In genomic region chr6:2432258-2432657, GRCh38 we compare ENCODE assay signal across 14 cellular contexts.
DNase-seq lines count a peak whose midpoint lies in the region; ATAC-seq and TF ChIP-seq lines count a peak whose summit lies in the region.
"Had no signal": no experiment of that assay in that cellular context is flagged by ENCODE, and none has a peak within 500 bp of the region (broad histone marks: within the 10 kb centered on the region; RNA-seq: fewer than 3 reads in every experiment).

No MANE protein-coding gene starts in this region.

- H3K27me3 ChIP-seq in breast epithelium, result no peaks in the 10 kb centered on the region
- no peaks in the 10 kb centered on the region for H3K27me3 ChIP-seq in CD4-positive, alpha-beta memory T cell (ENCODE audit: insufficient read depth, low read length)

- H3K27ac Mint-ChIP-seq in MCF 10A (ENCODE audit: low read depth, unreplicated experiment), result no peak overlapping the region
- H3K27ac Mint-ChIP-seq in CD4-positive, alpha-beta memory T cell, result peak overlapping the region in 1 of 7 donors; percentile 49
- H3K27ac Mint-ChIP-seq in activated T-helper 2 cell treated with anti-CD3 and anti-CD28 coated beads, Interferon-gamma antibody, Interleukin-2, Interleukin-4, amounts not matched to agents 10 μg/mL and 5 μg/mL and 100 μg/mL, durations not matched to agents 14 hours and 24 hours and 36 hours, result no peak overlapping the region
- H3K27ac Mint-ChIP-seq in naive thymus-derived CD8-positive, alpha-beta T cell, result no peak overlapping the region
- H3K27ac Mint-ChIP-seq: activated naive CD4-positive, alpha-beta T cell treated with anti-CD3 and anti-CD28 coated beads for 36 hours; GM23338; natural killer cell treated with Interleukin-12 subunit alpha and Interleukin-12 subunit beta and Interleukin-15 and Interleukin-18, amount 100 ng/mL, for 72 hours had no signal

- H3K27ac ChIP-seq in breast epithelium, result no peak overlapping the region
- no peak overlapping the region for H3K27ac ChIP-seq in CD4-positive, alpha-beta memory T cell (ENCODE audit: low read depth, low read length)

- no peaks in the 10 kb centered on the region for H3K4me1 ChIP-seq in breast epithelium
- H3K4me1 ChIP-seq in CD4-positive, alpha-beta memory T cell (ENCODE audit: insufficient read depth, low read length), result no peaks in the 10 kb centered on the region

- H3K4me3 ChIP-seq in breast epithelium, result no peak overlapping the region
- no peak overlapping the region for H3K4me3 ChIP-seq in CD4-positive, alpha-beta memory T cell (ENCODE audit: low read length in 2 of 2)
- H3K4me3 ChIP-seq: GM23338 had no signal

- peak; percentile 57 for DNase-seq in MCF 10A (ENCODE audit: unreplicated experiment)
- no peak for DNase-seq in breast epithelium (ENCODE audit: low spot score in 2 of 2)
- DNase-seq in amniotic epithelial cell (ENCODE audit: low read depth), result peak; percentile 34
- DNase-seq in glomerular visceral epithelial cell (ENCODE audit: extremely low spot score), result peak; percentile 89
- no peak for DNase-seq in CD4-positive, alpha-beta memory T cell
- no peak for DNase-seq in activated T-helper 2 cell treated with anti-CD3 and anti-CD28 coated beads, Interferon-gamma antibody, Interleukin-2, Interleukin-4, amounts not matched to agents 10 μg/mL and 5 μg/mL and 100 μg/mL, durations not matched to agents 14 hours and 24 hours and 36 hours (ENCODE audit: low spot score)
- no peak for DNase-seq in naive thymus-derived CD8-positive, alpha-beta T cell
- DNase-seq in NCI-H1694 treated with DMSO at 0.1 percent for 48 hours (lab: John Stamatoyannopoulos, UW), result no peak
- DNase-seq: activated CD4-positive, alpha-beta T cell treated with anti-CD3 and anti-CD28 coated beads for 48 hours; activated naive CD4-positive, alpha-beta T cell treated with anti-CD3 and anti-CD28 coated beads for 36 hours; NCI-H510A; stimulated activated CD4-positive, alpha-beta T cell treated with anti-CD3 and anti-CD28 coated beads, Interleukin-15, amount 100 ng/mL, for 24 hours had no signal

- TF ChIP-seq CTCF in MCF 10A (IDR thresholded peaks at IDR 0.05; ENCODE audit: unreplicated experiment) (no peak), breast epithelium (IDR thresholded peaks at IDR 0.05) (no peak)

- ATAC-seq in naive thymus-derived CD8-positive, alpha-beta T cell, result no peak
- ATAC-seq: GM23338; natural killer cell treated with Interleukin-12 subunit alpha and Interleukin-12 subunit beta and Interleukin-15 and Interleukin-18, amount 100 ng/mL, for 72 hours had no signal

- H3K4me1 Mint-ChIP-seq in MCF 10A (ENCODE audit: insufficient read depth, unreplicated experiment), result peaks cover 13% of the 10 kb centered on the region
- H3K4me1 Mint-ChIP-seq in CD4-positive, alpha-beta memory T cell, result no peaks in the 10 kb centered on the region
- H3K4me1 Mint-ChIP-seq in activated T-helper 2 cell treated with anti-CD3 and anti-CD28 coated beads, Interferon-gamma antibody, Interleukin-2, Interleukin-4, amounts not matched to agents 10 μg/mL and 5 μg/mL and 100 μg/mL, durations not matched to agents 14 hours and 24 hours and 36 hours (ENCODE audit: low read depth), result no peaks in the 10 kb centered on the region
- H3K4me1 Mint-ChIP-seq in naive thymus-derived CD8-positive, alpha-beta T cell, result no peaks in the 10 kb centered on the region
- H3K4me1 Mint-ChIP-seq: GM23338 had no signal

- POLR2A ChIA-PET in MCF 10A (lab: Yijun Ruan, JAX), result no interaction called here
- POLR2A ChIA-PET in CD4-positive, alpha-beta memory T cell (lab: Charles Lee; ENCODE audit: partially characterized antibody), result no interaction called here
- POLR2A ChIA-PET in naive thymus-derived CD8-positive, alpha-beta T cell (lab: Charles Lee), result no interaction called here

- H3K4me3 Mint-ChIP-seq in MCF 10A (ENCODE audit: unreplicated experiment), result no peak overlapping the region
- no peak overlapping the region for H3K4me3 Mint-ChIP-seq in CD4-positive, alpha-beta memory T cell
- H3K4me3 Mint-ChIP-seq in activated T-helper 2 cell treated with anti-CD3 and anti-CD28 coated beads, Interferon-gamma antibody, Interleukin-2, Interleukin-4, amounts not matched to agents 10 μg/mL and 5 μg/mL and 100 μg/mL, durations not matched to agents 14 hours and 24 hours and 36 hours (ENCODE audit: low read depth), result no peak overlapping the region
- no peak overlapping the region for H3K4me3 Mint-ChIP-seq in naive thymus-derived CD8-positive, alpha-beta T cell
- H3K4me3 Mint-ChIP-seq: activated naive CD4-positive, alpha-beta T cell treated with anti-CD3 and anti-CD28 coated beads for 36 hours; GM23338; natural killer cell treated with Interleukin-12 subunit alpha and Interleukin-12 subunit beta and Interleukin-15 and Interleukin-18, amount 100 ng/mL, for 72 hours had no signal

- H3K36me3 Mint-ChIP-seq in MCF 10A (ENCODE audit: insufficient read depth, unreplicated experiment), result no peaks in the 10 kb centered on the region
- no peaks in the 10 kb centered on the region for H3K36me3 Mint-ChIP-seq in CD4-positive, alpha-beta memory T cell
- H3K36me3 Mint-ChIP-seq in activated T-helper 2 cell treated with anti-CD3 and anti-CD28 coated beads, Interferon-gamma antibody, Interleukin-2, Interleukin-4, amounts not matched to agents 10 μg/mL and 5 μg/mL and 100 μg/mL, durations not matched to agents 14 hours and 24 hours and 36 hours (ENCODE audit: low read depth), result no peaks in the 10 kb centered on the region
- H3K36me3 Mint-ChIP-seq in naive thymus-derived CD8-positive, alpha-beta T cell, result peaks cover 0 to 4% (median 0%) of the 10 kb centered on the region in 3 donors
- H3K36me3 Mint-ChIP-seq: natural killer cell treated with Interleukin-12 subunit alpha and Interleukin-12 subunit beta and Interleukin-15 and Interleukin-18, amount 100 ng/mL, for 72 hours had no signal

- intact Hi-C loops in MCF 10A (cut with micrococcal nuclease), result no loop called here
- intact Hi-C loops in breast epithelium (cut with DNase I; ENCODE audit: low total_unique reads), result no loop called here
- intact Hi-C loops in CD4-positive, alpha-beta memory T cell (cut with micrococcal nuclease), result no loop called here
- intact Hi-C loops in activated T-helper 2 cell treated with anti-CD3 and anti-CD28 coated beads, Interferon-gamma antibody, Interleukin-2, Interleukin-4, amounts not matched to agents 10 μg/mL and 5 μg/mL and 100 μg/mL, durations not matched to agents 14 hours and 24 hours and 36 hours (cut with micrococcal nuclease), result no loop called here

- no TSS peak for BruUV-seq in MCF 10A (replicated peaks; lab: Mats Ljungman, UMichigan)

- no peaks in the 10 kb centered on the region for H3K27me3 Mint-ChIP-seq in MCF 10A (ENCODE audit: insufficient read depth, unreplicated experiment)
- peaks cover 1 to 2% of the 10 kb centered on the region in 2 donors for H3K27me3 Mint-ChIP-seq in CD4-positive, alpha-beta memory T cell
- no peaks in the 10 kb centered on the region for H3K27me3 Mint-ChIP-seq in activated T-helper 2 cell treated with anti-CD3 and anti-CD28 coated beads, Interferon-gamma antibody, Interleukin-2, Interleukin-4, amounts not matched to agents 10 μg/mL and 5 μg/mL and 100 μg/mL, durations not matched to agents 14 hours and 24 hours and 36 hours (ENCODE audit: low read depth)
- no peaks in the 10 kb centered on the region for H3K27me3 Mint-ChIP-seq in naive thymus-derived CD8-positive, alpha-beta T cell
- H3K27me3 Mint-ChIP-seq: natural killer cell treated with Interleukin-12 subunit alpha and Interleukin-12 subunit beta and Interleukin-15 and Interleukin-18, amount 100 ng/mL, for 72 hours had no signal

- CTCF ChIA-PET in MCF 10A (lab: Yijun Ruan, JAX), result interaction anchor here (0.9 kb wide), 1 partner anchor 16 kb away, joined by 4 read pairs; no protein-coding TSS in a partner anchor
- CTCF ChIA-PET in CD4-positive, alpha-beta memory T cell (lab: Charles Lee; ENCODE audit: partially characterized antibody), result no interaction called here

- no peak for TF ChIP-seq POLR2A in breast epithelium (IDR thresholded peaks at IDR 0.05)

- no peaks in the 10 kb centered on the region for H3K9me3 Mint-ChIP-seq in MCF 10A (ENCODE audit: unreplicated experiment)
- H3K9me3 Mint-ChIP-seq in CD4-positive, alpha-beta memory T cell, result no peaks in the 10 kb centered on the region
- no peaks in the 10 kb centered on the region for H3K9me3 Mint-ChIP-seq in activated T-helper 2 cell treated with anti-CD3 and anti-CD28 coated beads, Interferon-gamma antibody, Interleukin-2, Interleukin-4, amounts not matched to agents 10 μg/mL and 5 μg/mL and 100 μg/mL, durations not matched to agents 14 hours and 24 hours and 36 hours
- no peaks in the 10 kb centered on the region for H3K9me3 Mint-ChIP-seq in naive thymus-derived CD8-positive, alpha-beta T cell
- H3K9me3 Mint-ChIP-seq: activated naive CD4-positive, alpha-beta T cell treated with anti-CD3 and anti-CD28 coated beads for 36 hours; GM23338; natural killer cell treated with Interleukin-12 subunit alpha and Interleukin-12 subunit beta and Interleukin-15 and Interleukin-18, amount 100 ng/mL, for 72 hours had no signal

- no peaks in the 10 kb centered on the region for H3K9me3 ChIP-seq in breast epithelium
- no peaks in the 10 kb centered on the region for H3K9me3 ChIP-seq in CD4-positive, alpha-beta memory T cell (ENCODE audit: control insufficient read depth in 1 of 2, low read length in 2 of 2)

- H3K36me3 ChIP-seq in breast epithelium, result no peaks in the 10 kb centered on the region
- H3K36me3 ChIP-seq in CD4-positive, alpha-beta memory T cell (ENCODE audit: insufficient read depth, low read length), result no peaks in the 10 kb centered on the region

Comparison
In these comparisons a context has a peak if more than half of its experiments do, and no peak if none do; other contexts are left out.
1. DNase-seq: peak in MCF 10A (single experiment), amniotic epithelial cell (single experiment) and glomerular visceral epithelial cell (single experiment); none in breast epithelium (0 of 2), CD4-positive, alpha-beta memory T cell (0 of 5), activated T-helper 2 cell treated with anti-CD3 and anti-CD28 coated beads, Interferon-gamma antibody, Interleukin-2, Interleukin-4, amounts not matched to agents 10 μg/mL and 5 μg/mL and 100 μg/mL, durations not matched to agents 14 hours and 24 hours and 36 hours (single experiment), naive thymus-derived CD8-positive, alpha-beta T cell (0 of 10) and NCI-H1694 treated with DMSO at 0.1 percent for 48 hours (single experiment).